ENCODE assay signal across 1 cellular context in the genomic region with DNA sequence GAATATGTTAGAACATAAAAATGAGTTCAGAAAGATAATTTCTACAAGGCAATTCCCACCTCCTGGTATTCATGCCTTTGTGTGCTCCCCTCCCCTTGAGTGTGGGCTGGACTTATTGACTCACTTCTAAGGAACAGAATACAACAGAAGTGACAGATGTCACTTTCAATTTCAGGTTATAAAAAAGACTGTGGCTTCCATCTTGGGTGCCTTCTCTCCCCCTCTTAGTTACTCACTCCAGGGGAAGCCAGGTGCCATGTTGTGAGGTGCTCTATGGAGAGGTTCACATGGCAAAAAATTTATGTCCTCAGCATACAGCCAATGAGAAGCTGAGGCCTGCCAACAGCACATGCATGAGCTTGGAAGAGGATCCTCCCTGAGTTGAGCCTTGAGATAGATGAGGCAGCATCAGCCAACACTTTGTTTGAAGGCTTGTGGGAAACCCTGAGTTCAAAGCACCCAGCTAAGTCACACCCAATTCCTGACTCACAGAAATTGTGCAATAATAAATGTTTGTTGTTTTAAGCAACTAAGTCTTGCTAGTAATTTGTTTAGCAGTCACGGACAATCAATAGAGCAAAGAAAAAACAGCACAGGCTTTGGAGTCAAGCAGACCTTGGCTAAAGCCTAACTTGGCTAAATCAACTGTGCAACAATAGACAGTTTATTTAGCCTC.
TF ChIP-seq lines count a peak whose summit lies in the region.

No MANE protein-coding gene starts in this region.

TF ChIP-seq in HEK293, 187 proteins besides CTCF, POLR2A, EP300 and RAD21 (continued from another document):
- TF ChIP-seq, protein P1, sequence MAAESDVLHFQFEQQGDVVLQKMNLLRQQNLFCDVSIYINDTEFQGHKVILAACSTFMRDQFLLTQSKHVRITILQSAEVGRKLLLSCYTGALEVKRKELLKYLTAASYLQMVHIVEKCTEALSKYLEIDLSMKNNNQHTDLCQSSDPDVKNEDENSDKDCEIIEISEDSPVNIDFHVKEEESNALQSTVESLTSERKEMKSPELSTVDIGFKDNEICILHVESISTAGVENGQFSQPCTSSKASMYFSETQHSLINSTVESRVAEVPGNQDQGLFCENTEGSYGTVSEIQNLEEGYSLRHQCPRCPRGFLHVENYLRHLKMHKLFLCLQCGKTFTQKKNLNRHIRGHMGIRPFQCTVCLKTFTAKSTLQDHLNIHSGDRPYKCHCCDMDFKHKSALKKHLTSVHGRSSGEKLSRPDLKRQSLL (tag by site-specific recombination; IDR thresholded peaks at IDR 0.05) = no peak
- TF ChIP-seq ZNF19 (tag by site-specific recombination; IDR thresholded peaks at IDR 0.05; ENCODE audit: low read depth) = no peak
- 0 out of 2 replicates have a peak, but pooled peaks have one; percentile 29 for TF ChIP-seq FEZF1 (tag by site-specific recombination; IDR thresholded peaks at IDR 0.05)
